ENCODE assay signal across 21 cellular contexts in the genomic region with DNA sequence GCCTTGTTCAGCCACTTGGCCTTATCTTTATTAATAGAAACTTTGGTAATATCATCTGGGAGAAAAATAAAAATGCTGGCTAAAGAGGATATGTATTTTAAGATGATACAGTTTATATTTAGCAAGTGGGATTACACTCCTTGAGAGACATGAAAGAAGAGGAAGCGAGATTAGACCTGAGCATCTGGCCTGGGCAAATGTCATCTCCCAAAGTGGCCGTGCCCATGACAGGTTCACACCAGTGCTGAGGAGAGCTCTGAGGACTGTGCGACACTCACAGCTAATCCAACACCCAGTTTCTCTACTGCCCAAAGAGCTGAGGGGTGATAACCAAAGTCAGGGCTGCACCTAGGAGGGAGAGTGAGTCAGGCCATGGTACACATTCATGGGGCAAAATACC.
DNase-seq lines count a peak whose midpoint lies in the region; ATAC-seq and TF ChIP-seq lines count a peak whose summit lies in the region.
"Had no signal": no experiment of that assay in that cellular context is flagged by ENCODE, and none has a peak within 500 bp of the region (broad histone marks: within the 10 kb centered on the region; RNA-seq: fewer than 3 reads in every experiment).

No MANE protein-coding gene starts in this region.

- H2AFZ ChIP-seq in OCI-LY3 (ENCODE audit: low read depth, low read length) = no peak overlapping the region
- H2AFZ ChIP-seq in neural progenitor cell (replicated peaks) = no peak overlapping the region

- H3K36me3 ChIP-seq in OCI-LY3 (replicated peaks; ENCODE audit: low read depth, low read length) (no peaks in the 10 kb centered on the region), neural progenitor cell (no peaks in the 10 kb centered on the region)
- H3K36me3 ChIP-seq: MG63 had no signal

- H3K9me3 ChIP-seq in OCI-LY3 (ENCODE audit: insufficient read depth, low read length) (no peaks in the 10 kb centered on the region), neural progenitor cell (ENCODE audit: low read depth) (no peaks in the 10 kb centered on the region)

- no peaks in the 10 kb centered on the region for H3F3A ChIP-seq in neural progenitor cell (ENCODE audit: low read depth)

- H3K27ac ChIP-seq in OCI-LY3 (ENCODE audit: low read length) (peak overlapping the region; percentile 3; the same call in 1 of the 2 replicates), neural progenitor cell (no peak overlapping the region)
- H3K27ac ChIP-seq: SK-N-MC had no signal

- H4K20me1 ChIP-seq in OCI-LY3 (ENCODE audit: insufficient read depth, low read length) (no peaks in the 10 kb centered on the region), neural progenitor cell (ENCODE audit: low read depth) (no peaks in the 10 kb centered on the region)

- no peak for DNase-seq in stimulated activated naive B cell treated with anti-CD40 and anti-IgM and Interleukin-4, amounts not matched to agents 10 μg/mL and 1 μg/mL and 100 μg/mL, for 72 hours
- DNase-seq in neural progenitor cell (ENCODE audit: low spot score) (no peak), AML-193 (lab: John Stamatoyannopoulos, UW) (no peak)
- DNase-seq: ACHN, DND-41, H7, Kasumi-1, MG63, NCI-H1694 treated with DMSO at 0.1 percent for 48 hours, NCI-H2107, NCI-H2227 treated with DMSO at 0.1 percent for 48 hours, NCI-H82, OCI-M1, SHP77, T-cell, T-helper 9 cell had no signal

- peak; percentile 39 for ATAC-seq in GM18868 (IDR thresholded peaks at IDR 0.05; ENCODE audit: unreplicated experiment)
- ATAC-seq in HG03175 (IDR thresholded peaks at IDR 0.05; ENCODE audit: unreplicated experiment) = peak; percentile 47
- peak; percentile 79 to 80 for ATAC-seq in stimulated activated naive B cell treated with anti-CD40 and anti-IgM and Interleukin-4, amounts not matched to agents 10 μg/mL and 1 μg/mL and 100 μg/mL, for 72 hours (replicated peaks)
- no peak for ATAC-seq in GM19397 (IDR thresholded peaks at IDR 0.05; ENCODE audit: unreplicated experiment)
- ATAC-seq: T-cell had no signal

- no peaks in the 10 kb centered on the region for H3K79me2 ChIP-seq in OCI-LY3 (ENCODE audit: low read length)
- H3K79me2 ChIP-seq in neural progenitor cell (ENCODE audit: low read depth) = no peaks in the 10 kb centered on the region

- no peaks in the 10 kb centered on the region for H3K36me3 Mint-ChIP-seq in stimulated activated naive B cell treated with anti-CD40 and anti-IgM and Interleukin-4, amounts not matched to agents 10 μg/mL and 1 μg/mL and 100 μg/mL, for 72 hours
- no peaks in the 10 kb centered on the region for H3K36me3 Mint-ChIP-seq in neural progenitor cell
- H3K36me3 Mint-ChIP-seq: T-cell had no signal

- TF ChIP-seq CTCF in OCI-LY3 (IDR thresholded peaks at IDR 0.05; ENCODE audit: low read depth, low read length) (no peak), neural progenitor cell (IDR thresholded peaks at IDR 0.05) (no peak)

- H3K4me1 Mint-ChIP-seq in stimulated activated naive B cell treated with anti-CD40 and anti-IgM and Interleukin-4, amounts not matched to agents 10 μg/mL and 1 μg/mL and 100 μg/mL, for 72 hours = peaks cover 10 to 23% of the 10 kb centered on the region in 2 donors
- H3K4me1 Mint-ChIP-seq in neural progenitor cell = no peaks in the 10 kb centered on the region
- H3K4me1 Mint-ChIP-seq: T-cell had no signal

- no peak overlapping the region for H3K4me3 Mint-ChIP-seq in stimulated activated naive B cell treated with anti-CD40 and anti-IgM and Interleukin-4, amounts not matched to agents 10 μg/mL and 1 μg/mL and 100 μg/mL, for 72 hours
- H3K4me3 Mint-ChIP-seq in neural progenitor cell = no peak overlapping the region
- H3K4me3 Mint-ChIP-seq: T-cell had no signal

- peaks cover 14% of the 10 kb centered on the region for H3K4me1 ChIP-seq in OCI-LY3 (ENCODE audit: low read length)
- H3K4me1 ChIP-seq in neural progenitor cell = no peaks in the 10 kb centered on the region

- H3K9me3 Mint-ChIP-seq in stimulated activated naive B cell treated with anti-CD40 and anti-IgM and Interleukin-4, amounts not matched to agents 10 μg/mL and 1 μg/mL and 100 μg/mL, for 72 hours = peaks cover 0 to 3% of the 10 kb centered on the region in 2 donors
- no peaks in the 10 kb centered on the region for H3K9me3 Mint-ChIP-seq in neural progenitor cell
- H3K9me3 Mint-ChIP-seq: T-cell had no signal

- no peaks in the 10 kb centered on the region; the same call in 1 of the 2 replicates for H3K27me3 ChIP-seq in OCI-LY3 (ENCODE audit: low read depth, low read length)
- H3K27me3 ChIP-seq in neural progenitor cell = no peaks in the 10 kb centered on the region
- H3K27me3 ChIP-seq: MG63 had no signal

- H3K4me3 ChIP-seq in OCI-LY3 (ENCODE audit: low read length) = no peak overlapping the region
- H3K4me3 ChIP-seq in neural progenitor cell = no peak overlapping the region
- H3K4me3 ChIP-seq: MG63, SK-N-MC had no signal

- no peak overlapping the region for H3K27ac Mint-ChIP-seq in stimulated activated naive B cell treated with anti-CD40 and anti-IgM and Interleukin-4, amounts not matched to agents 10 μg/mL and 1 μg/mL and 100 μg/mL, for 72 hours
- no peak overlapping the region for H3K27ac Mint-ChIP-seq in neural progenitor cell
- H3K27ac Mint-ChIP-seq: T-cell had no signal

- H3K27me3 Mint-ChIP-seq in stimulated activated naive B cell treated with anti-CD40 and anti-IgM and Interleukin-4, amounts not matched to agents 10 μg/mL and 1 μg/mL and 100 μg/mL, for 72 hours = no peaks in the 10 kb centered on the region
- H3K27me3 Mint-ChIP-seq in neural progenitor cell (ENCODE audit: insufficient read depth, low read depth) = no peaks in the 10 kb centered on the region
- H3K27me3 Mint-ChIP-seq: T-cell had no signal

- H3K4me2 ChIP-seq in OCI-LY3 (ENCODE audit: low read length) (peak overlapping the region; percentile 46), neural progenitor cell (no peak overlapping the region)

- H3K9ac ChIP-seq in OCI-LY3 (ENCODE audit: low read length) = no peak overlapping the region
- no peak overlapping the region for H3K9ac ChIP-seq in neural progenitor cell
